Comparison of ENCODE assay signal across 10 cellular contexts in genomic region chr2:75055820-75056675, GRCh38.
DNase-seq lines count a peak whose midpoint lies in the region; ATAC-seq and TF ChIP-seq lines count a peak whose summit lies in the region.
"Had no signal": no experiment of that assay in that cellular context is flagged by ENCODE, and none has a peak within 500 bp of the region (broad histone marks: within the 10 kb centered on the region; RNA-seq: fewer than 3 reads in every experiment).

No MANE protein-coding gene starts in this region.

- H3K9me3 Mint-ChIP-seq in activated CD4-positive, alpha-beta T cell treated with anti-CD3 and anti-CD28 coated beads, Interleukin-2, amount 10 ng/mL, durations not matched to agents 7 days and 5 days, result no peaks in the 10 kb centered on the region
- H3K9me3 Mint-ChIP-seq: naive B cell had no signal

- peak; percentile 80 for ATAC-seq in GM19455 (IDR thresholded peaks at IDR 0.05; ENCODE audit: unreplicated experiment)
- ATAC-seq in HG03135 (IDR thresholded peaks at IDR 0.05; ENCODE audit: unreplicated experiment), result peak; percentile 48

- H3K4me3 ChIP-seq in fibroblast of the aortic adventitia (ENCODE audit: low read depth, low read length), result no peak overlapping the region

- H3K4me1 Mint-ChIP-seq in activated CD4-positive, alpha-beta T cell treated with anti-CD3 and anti-CD28 coated beads, Interleukin-2, amount 10 ng/mL, durations not matched to agents 7 days and 5 days, result peaks cover 3% of the 10 kb centered on the region

- TF ChIP-seq CTCF in fibroblast of the aortic adventitia (IDR thresholded peaks at IDR 0.05; ENCODE audit: insufficient read depth, low read length), result no peak

- H3K36me3 Mint-ChIP-seq in activated CD4-positive, alpha-beta T cell treated with anti-CD3 and anti-CD28 coated beads, Interleukin-2, amount 10 ng/mL, durations not matched to agents 7 days and 5 days (ENCODE audit: low read depth), result no peaks in the 10 kb centered on the region

- CTCF ChIA-PET in activated CD4-positive, alpha-beta T cell treated with anti-CD3 and anti-CD28 coated beads, Interleukin-2, amount 10 ng/mL, durations not matched to agents 7 days and 5 days (lab: Charles Lee), result interaction anchor here (1.4 kb wide), 1 partner anchor 10 kb away, joined by 3 read pairs; no protein-coding TSS in a partner anchor

- H3K27ac Mint-ChIP-seq in activated CD4-positive, alpha-beta T cell treated with anti-CD3 and anti-CD28 coated beads, Interleukin-2, amount 10 ng/mL, durations not matched to agents 7 days and 5 days, result no peak overlapping the region
- H3K27ac Mint-ChIP-seq: naive B cell had no signal

- no peak overlapping the region for H3K4me3 Mint-ChIP-seq in activated CD4-positive, alpha-beta T cell treated with anti-CD3 and anti-CD28 coated beads, Interleukin-2, amount 10 ng/mL, durations not matched to agents 7 days and 5 days
- H3K4me3 Mint-ChIP-seq: naive B cell had no signal

- peaks cover 4% of the 10 kb centered on the region for H3K27me3 Mint-ChIP-seq in activated CD4-positive, alpha-beta T cell treated with anti-CD3 and anti-CD28 coated beads, Interleukin-2, amount 10 ng/mL, durations not matched to agents 7 days and 5 days

- DNase-seq in GM04503 (ENCODE audit: low read depth) (peak; percentile 89), fibroblast of the aortic adventitia (ENCODE audit: low read depth) (peak; percentile 51), hippocampal formation (lab: John Stamatoyannopoulos, UW) (no peak), SW480 (ENCODE audit: low spot score) (no peak), NCI-H345 (lab: John Stamatoyannopoulos, UW) (no peak)
- no peak for DNase-seq in activated CD4-positive, alpha-beta T cell treated with anti-CD3 and anti-CD28 coated beads, Interleukin-2, amount 10 ng/mL, durations not matched to agents 7 days and 5 days
- DNase-seq: DMS 273 treated with DMSO at 0.1 percent for 48 hours, naive B cell had no signal

- POLR2A ChIA-PET in activated CD4-positive, alpha-beta T cell treated with anti-CD3 and anti-CD28 coated beads, Interleukin-2, amount 10 ng/mL, durations not matched to agents 7 days and 5 days (lab: Charles Lee), result no interaction called here

Comparison
In these comparisons a context has a peak if more than half of its experiments do, and no peak if none do; other contexts are left out.
1. DNase-seq: peak in GM04503 (single experiment) and fibroblast of the aortic adventitia (single experiment); none in hippocampal formation (0 of 2), activated CD4-positive, alpha-beta T cell treated with anti-CD3 and anti-CD28 coated beads, Interleukin-2, amount 10 ng/mL, durations not matched to agents 7 days and 5 days (single experiment), SW480 (single experiment) and NCI-H345 (single experiment).